ENCODE assay signal across 18 cellular contexts in the genomic region with DNA sequence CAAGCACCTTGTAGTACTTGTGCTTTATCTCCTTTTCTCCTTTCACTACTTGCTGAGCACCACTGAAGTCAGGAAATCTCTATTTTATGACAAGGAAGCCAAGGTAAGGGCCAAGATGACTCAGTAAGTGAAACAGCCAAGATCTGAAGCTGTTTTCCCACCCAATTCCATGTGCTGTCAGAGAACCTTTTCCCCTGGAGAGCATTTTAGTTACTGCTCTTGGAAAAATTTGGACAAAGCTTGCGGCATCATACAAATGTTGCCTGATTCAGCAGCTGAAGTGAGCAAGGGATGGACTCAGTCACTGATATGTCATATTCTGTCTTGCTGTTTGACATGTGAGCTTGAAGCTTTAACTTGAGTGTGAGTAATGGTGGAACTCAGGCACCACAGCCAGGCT.
"Had no signal": no experiment of that assay in that cellular context is flagged by ENCODE, and none has a peak within 500 bp of the region (broad histone marks: within the 10 kb centered on the region; RNA-seq: fewer than 3 reads in every experiment).

No MANE protein-coding gene starts in this region.

- H3K27me3 ChIP-seq: colonic mucosa, tibial nerve had no signal

- H3K9me3 Mint-ChIP-seq: activated naive CD4-positive, alpha-beta T cell treated with anti-CD3 and anti-CD28 coated beads, Interleukin-2, amount 50 U/mL, for 24 hours; activated T-cell treated with anti-CD3 and anti-CD28 coated beads, Interleukin-2, amount 50 U/mL, for 24 hours had no signal

- H3K4me1 Mint-ChIP-seq: activated CD8-positive, alpha-beta memory T cell treated with anti-CD3 and anti-CD28 coated beads, Interleukin-2, amount 10 ng/mL, durations not matched to agents 7 days and 5 days; activated naive CD4-positive, alpha-beta T cell treated with anti-CD3 and anti-CD28 coated beads, Interleukin-2, amount 50 U/mL, for 24 hours; immature natural killer cell; natural killer cell; stimulated activated naive CD8-positive, alpha-beta T cell treated with anti-CD3 and anti-CD28 coated beads, Interleukin-15, amount 100 ng/mL, for 72 hours had no signal

- H3K9me3 ChIP-seq: colonic mucosa, prostate gland, tibial nerve had no signal

- H3K36me3 Mint-ChIP-seq: activated CD8-positive, alpha-beta memory T cell treated with anti-CD3 and anti-CD28 coated beads, Interleukin-2, amount 10 ng/mL, durations not matched to agents 7 days and 5 days; immature natural killer cell had no signal

- H3K36me3 ChIP-seq: colonic mucosa, prostate gland, tibial nerve had no signal

- DNase-seq: activated CD4-positive, alpha-beta T cell treated with anti-CD3 and anti-CD28 coated beads, Interleukin-2, amount 50 U/mL, for 48 hours; activated CD8-positive, alpha-beta memory T cell treated with anti-CD3 and anti-CD28 coated beads, Interleukin-2, amount 10 ng/mL, durations not matched to agents 7 days and 5 days; activated effector memory CD4-positive, alpha-beta T cell treated with Interleukin-2 at 50 U/mL for 16 hours; activated T-cell treated with anti-CD3 and anti-CD28 coated beads, Interleukin-2, amount 50 U/mL, for 24 hours; amniotic stem cell; caudate nucleus; colonic mucosa; effector CD4-positive, alpha-beta T cell; immature natural killer cell; left cardiac atrium; natural killer cell; nucleus accumbens; stimulated activated CD4-positive, alpha-beta T cell treated with anti-CD3 and anti-CD28 coated beads, Interleukin-4, amount 100 ng/mL, for 1 hour; stimulated activated naive CD8-positive, alpha-beta T cell treated with anti-CD3 and anti-CD28 coated beads, Interleukin-15, amount 100 ng/mL, for 72 hours had no signal

- H3K27ac Mint-ChIP-seq: activated CD8-positive, alpha-beta memory T cell treated with anti-CD3 and anti-CD28 coated beads, Interleukin-2, amount 10 ng/mL, durations not matched to agents 7 days and 5 days; activated naive CD4-positive, alpha-beta T cell treated with anti-CD3 and anti-CD28 coated beads, Interleukin-2, amount 50 U/mL, for 24 hours; activated T-cell treated with anti-CD3 and anti-CD28 coated beads, Interleukin-2, amount 50 U/mL, for 24 hours; immature natural killer cell; natural killer cell; stimulated activated naive CD8-positive, alpha-beta T cell treated with anti-CD3 and anti-CD28 coated beads, Interleukin-15, amount 100 ng/mL, for 72 hours had no signal

- H3K4me1 ChIP-seq: colonic mucosa, prostate gland had no signal

- H3K27ac ChIP-seq: colonic mucosa, prostate gland, tibial nerve had no signal

- H3K27me3 Mint-ChIP-seq: activated CD8-positive, alpha-beta memory T cell treated with anti-CD3 and anti-CD28 coated beads, Interleukin-2, amount 10 ng/mL, durations not matched to agents 7 days and 5 days; activated naive CD4-positive, alpha-beta T cell treated with anti-CD3 and anti-CD28 coated beads, Interleukin-2, amount 50 U/mL, for 24 hours; activated T-cell treated with anti-CD3 and anti-CD28 coated beads, Interleukin-2, amount 50 U/mL, for 24 hours; stimulated activated naive CD8-positive, alpha-beta T cell treated with anti-CD3 and anti-CD28 coated beads, Interleukin-15, amount 100 ng/mL, for 72 hours had no signal

- H3K4me3 ChIP-seq: colonic mucosa, prostate gland, tibial nerve had no signal

- H3K4me3 Mint-ChIP-seq: activated CD8-positive, alpha-beta memory T cell treated with anti-CD3 and anti-CD28 coated beads, Interleukin-2, amount 10 ng/mL, durations not matched to agents 7 days and 5 days; activated naive CD4-positive, alpha-beta T cell treated with anti-CD3 and anti-CD28 coated beads, Interleukin-2, amount 50 U/mL, for 24 hours; activated T-cell treated with anti-CD3 and anti-CD28 coated beads, Interleukin-2, amount 50 U/mL, for 24 hours; immature natural killer cell; natural killer cell; stimulated activated naive CD8-positive, alpha-beta T cell treated with anti-CD3 and anti-CD28 coated beads, Interleukin-15, amount 100 ng/mL, for 72 hours had no signal

- ATAC-seq: activated CD4-positive, CD25-positive, alpha-beta regulatory T cell treated with anti-CD3 and anti-CD28 coated beads, Interleukin-2, amount 50 U/mL, for 24 hours; activated CD8-positive, alpha-beta memory T cell treated with anti-CD3 and anti-CD28 coated beads, Interleukin-2, amount 10 ng/mL, durations not matched to agents 7 days and 5 days; natural killer cell; stimulated activated naive CD8-positive, alpha-beta T cell treated with anti-CD3 and anti-CD28 coated beads, Interleukin-15, amount 100 ng/mL, for 72 hours had no signal
